Comparison of ENCODE assay signal across 27 cellular contexts in the genomic region with DNA sequence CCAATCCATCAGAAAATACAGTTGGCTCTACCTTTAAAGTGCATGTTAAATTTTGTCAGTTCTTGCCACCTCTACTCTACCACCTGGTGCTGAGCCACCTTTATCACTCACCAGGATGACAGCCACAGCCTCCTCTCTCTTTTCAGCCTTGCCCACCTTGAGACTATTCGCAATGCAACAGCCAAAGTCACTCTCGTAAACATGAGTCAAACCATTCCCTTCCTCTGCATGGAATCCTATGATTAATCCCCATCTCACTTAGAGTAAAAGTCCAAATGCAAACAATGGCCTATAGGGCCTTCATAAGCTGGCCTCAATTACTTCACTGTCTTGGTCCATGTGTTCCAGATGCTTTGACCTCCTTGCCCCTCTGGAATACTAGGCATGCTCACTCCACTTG.
"Had no signal": no experiment of that assay in that cellular context is flagged by ENCODE, and none has a peak within 500 bp of the region (broad histone marks: within the 10 kb centered on the region; RNA-seq: fewer than 3 reads in every experiment).

No MANE protein-coding gene starts in this region.

- H2AFZ ChIP-seq: neural progenitor cell, parathyroid adenoma had no signal

- H3K4me3 ChIP-seq: lower lobe of right lung, mucosa of descending colon, neural progenitor cell, right lobe of liver, suprapubic skin, thyroid gland, vagina had no signal

- DNase-seq: cortex of kidney; effector memory CD8-positive, alpha-beta T cell; hypothalamus; left ventricle myocardium superior; lower lobe of right lung; mesenchymal stem cell; mucosa of descending colon; naive B cell; right lobe of liver; small intestine; stimulated activated CD4-positive, alpha-beta T cell treated with anti-CD3 and anti-CD28 coated beads, Interleukin-15, amount 100 ng/mL, for 24 hours; stimulated activated CD4-positive, alpha-beta T cell treated with anti-CD3 and anti-CD28 coated beads, Interleukin-2, amount 100 ng/mL, for 48 hours; stimulated activated naive B cell treated with anti-CD40 and anti-IgM and Interleukin-4, amounts not matched to agents 10 μg/mL and 1 μg/mL and 100 μg/mL, for 72 hours; trophoblast cell had no signal

- H3K36me3 ChIP-seq: lower lobe of right lung, neural progenitor cell, right lobe of liver, suprapubic skin, thyroid gland, vagina had no signal

- H3K9me3 Mint-ChIP-seq: effector memory CD8-positive, alpha-beta T cell; naive B cell; stimulated activated naive CD8-positive, alpha-beta T cell treated with anti-CD3 and anti-CD28 coated beads, Interleukin-15, Interleukin-2, amounts not matched to agents 100 ng/mL and 50 ng/mL, for 24 hours had no signal

- H3K27me3 ChIP-seq: right lobe of liver, suprapubic skin, thyroid gland, vagina had no signal

- H3K36me3 Mint-ChIP-seq: mesothelial cell of epicardium; naive B cell; neural progenitor cell; stimulated activated naive B cell treated with anti-CD40 and anti-IgM and Interleukin-4, amounts not matched to agents 10 μg/mL and 1 μg/mL and 100 μg/mL, for 72 hours had no signal

- H3K4me3 Mint-ChIP-seq: effector memory CD8-positive, alpha-beta T cell; mesothelial cell of epicardium; naive B cell; nephron; neural progenitor cell; stimulated activated naive B cell treated with anti-CD40 and anti-IgM and Interleukin-4, amounts not matched to agents 10 μg/mL and 1 μg/mL and 100 μg/mL, for 72 hours; stimulated activated naive CD8-positive, alpha-beta T cell treated with anti-CD3 and anti-CD28 coated beads, Interleukin-15, Interleukin-2, amounts not matched to agents 100 ng/mL and 50 ng/mL, for 24 hours had no signal

- H3K4me2 ChIP-seq: neural progenitor cell had no signal

- H3K27ac Mint-ChIP-seq: effector memory CD8-positive, alpha-beta T cell; mesothelial cell of epicardium; naive B cell; nephron; neural progenitor cell; progenitor cell of endocrine pancreas; stimulated activated naive B cell treated with anti-CD40 and anti-IgM and Interleukin-4, amounts not matched to agents 10 μg/mL and 1 μg/mL and 100 μg/mL, for 72 hours; stimulated activated naive CD8-positive, alpha-beta T cell treated with anti-CD3 and anti-CD28 coated beads, Interleukin-15, Interleukin-2, amounts not matched to agents 100 ng/mL and 50 ng/mL, for 24 hours had no signal

- ATAC-seq: effector memory CD8-positive, alpha-beta T cell; esophagus mucosa; left ventricle myocardium superior; lower lobe of right lung; mucosa of descending colon; right lobe of liver; stimulated activated naive B cell treated with anti-CD40 and anti-IgM and Interleukin-4, amounts not matched to agents 10 μg/mL and 1 μg/mL and 100 μg/mL, for 72 hours had no signal

- FAIRE-seq: endometrium, frontal cortex, keratinocyte, small intestine had no signal

- H3K4me1 ChIP-seq: lower lobe of right lung, parathyroid adenoma had no signal

- H3K9ac ChIP-seq: neural progenitor cell, parathyroid adenoma had no signal

- H3K27ac ChIP-seq: lower lobe of right lung, neural progenitor cell, parathyroid adenoma, right lobe of liver, suprapubic skin, thyroid gland, vagina had no signal

- H3K9me3 ChIP-seq: lower lobe of right lung, mucosa of descending colon, right lobe of liver, suprapubic skin, thyroid gland, vagina had no signal
